Comparison of ENCODE assay signal across 19 cellular contexts in the genomic region with DNA sequence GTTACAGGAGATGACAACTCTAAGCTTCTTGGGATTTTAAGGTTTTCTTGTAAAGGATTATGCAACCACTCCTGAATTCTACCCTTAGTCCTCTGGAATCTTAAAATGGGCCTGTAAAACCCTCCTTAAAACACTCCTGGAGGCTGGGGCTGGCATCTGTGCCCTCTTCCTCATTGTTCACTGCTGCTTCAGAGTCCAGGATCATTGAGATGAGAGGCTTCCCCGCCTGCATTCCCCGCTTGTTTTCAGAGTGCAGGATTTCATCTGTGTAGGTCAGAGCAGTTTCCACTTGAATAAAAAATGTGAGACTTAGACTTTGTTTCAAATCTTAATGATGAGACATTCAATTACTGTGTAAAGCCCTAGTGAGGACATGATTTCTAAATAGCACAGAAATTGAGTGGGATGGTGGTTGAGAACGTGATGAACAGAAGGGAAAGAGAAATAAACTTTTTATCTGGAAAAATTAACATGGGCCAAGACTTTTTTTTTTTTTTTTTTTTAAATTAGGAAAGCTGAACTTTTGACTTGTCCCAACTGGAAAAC. TPM values are rescaled to one million over a fixed set of nuclear protein-coding genes. Genes with fewer than 3 reads are reported as not detected.
DNase-seq lines count a peak whose midpoint lies in the region; ATAC-seq and TF ChIP-seq lines count a peak whose summit lies in the region.
"Had no signal": no experiment of that assay in that cellular context is flagged by ENCODE, and none has a peak within 500 bp of the region (broad histone marks: within the 10 kb centered on the region; RNA-seq: fewer than 3 reads in every experiment).

No MANE protein-coding gene starts in this region.

- WGBS in heart right ventricle, 2 donors = 65 to 73% methylated on average over 3 of the region's 3 CpGs
- 40 to 50% methylated on average over 3 of the region's 3 CpGs for WGBS in aorta, 2 donors

- H3K27me3 ChIP-seq in heart right ventricle (no peaks in the 10 kb centered on the region), aorta (ENCODE audit: control insufficient read depth in 1 of 2, insufficient read depth in 2 of 2, low read length in 1 of 2) (peaks cover 0 to 2% of the 10 kb centered on the region in 2 donors)
- H3K27me3 ChIP-seq: Peyer's patch had no signal

- H3K36me3 Mint-ChIP-seq in nephron (ENCODE audit: low read depth) = peaks cover 27% of the 10 kb centered on the region

- peaks cover 22% of the 10 kb centered on the region for H3K4me1 Mint-ChIP-seq in nephron

- H3K4me3 ChIP-seq in heart right ventricle (no peak overlapping the region), fibroblast of the aortic adventitia (ENCODE audit: low read depth, low read length) (no peak overlapping the region), aorta (ENCODE audit: low read length in 2 of 2) (no peak overlapping the region)
- H3K4me3 ChIP-seq: A549, Peyer's patch had no signal

- TF ChIP-seq CTCF in heart right ventricle (IDR thresholded peaks at IDR 0.05) (no peak), fibroblast of the aortic adventitia (IDR thresholded peaks at IDR 0.05; ENCODE audit: insufficient read depth, low read length) (no peak), nephron (IDR thresholded peaks at IDR 0.05; ENCODE audit: unreplicated experiment in 3 of 3) (no peak)

- H3K36me3 ChIP-seq in heart right ventricle (peaks cover 0 to 30% (median 0%) of the 10 kb centered on the region in 9 donors), aorta (ENCODE audit: control insufficient read depth in 1 of 2, insufficient read depth in 2 of 2, low read length in 1 of 2) (peaks cover 2% of the 10 kb centered on the region in 2 donors)

- H3K9me3 Mint-ChIP-seq in nephron = no peaks in the 10 kb centered on the region
- H3K9me3 Mint-ChIP-seq: activated naive CD8-positive, alpha-beta T cell treated with anti-CD3 and anti-CD28 coated beads, Interleukin-2, amount 10 ng/mL, durations not matched to agents 7 days and 5 days; CD4-positive, alpha-beta memory T cell had no signal

- DNase-seq in Right ventricle myocardium inferior (ENCODE audit: missing footprints) (no peak), heart right ventricle (no peak), fibroblast of the aortic adventitia (ENCODE audit: low read depth) (peak; percentile 14), aorta (no peak)
- DNase-seq in activated CD8-positive, alpha-beta memory T cell treated with anti-CD3 and anti-CD28 coated beads for 24 hours = no peak
- no peak for DNase-seq in stimulated activated CD4-positive, alpha-beta T cell treated with anti-CD3 and anti-CD28 coated beads, Interleukin-12 subunit alpha, Interleukin-12 subunit beta, amount 100 ng/mL, for 4 hours
- DNase-seq: activated CD8-positive, alpha-beta memory T cell treated with anti-CD3 and anti-CD28 coated beads, Interleukin-2, amount 50 U/mL, for 4 hours; activated naive CD8-positive, alpha-beta T cell treated with anti-CD3 and anti-CD28 coated beads, Interleukin-2, amount 10 ng/mL, durations not matched to agents 7 days and 5 days; CD4-positive, alpha-beta memory T cell; EL; Kasumi-1; NCI-H1417 treated with DMSO at 0.1 percent for 48 hours; NCI-H526 treated with DMSO at 0.1 percent for 48 hours; Peyer's patch; stimulated activated CD8-positive, alpha-beta memory T cell treated with anti-CD3 and anti-CD28 coated beads, Interleukin-4, amount 100 ng/mL, for 48 hours had no signal

- ATAC-seq in Right ventricle myocardium inferior = peak; percentile 31
- no peak for ATAC-seq in heart right ventricle
- peak; percentile 49 for ATAC-seq in aorta (ENCODE audit: low FRiP score)
- ATAC-seq in GM18520 (IDR thresholded peaks at IDR 0.05; ENCODE audit: unreplicated experiment) = no peak
- ATAC-seq: A549 had no signal

- peaks cover 6% of the 10 kb centered on the region for H3K27me3 Mint-ChIP-seq in nephron (ENCODE audit: low read depth)
- H3K27me3 Mint-ChIP-seq: activated naive CD8-positive, alpha-beta T cell treated with anti-CD3 and anti-CD28 coated beads, Interleukin-2, amount 10 ng/mL, durations not matched to agents 7 days and 5 days; CD4-positive, alpha-beta memory T cell had no signal

- H3K4me3 Mint-ChIP-seq in nephron = no peak overlapping the region
- H3K4me3 Mint-ChIP-seq: activated naive CD8-positive, alpha-beta T cell treated with anti-CD3 and anti-CD28 coated beads, Interleukin-2, amount 10 ng/mL, durations not matched to agents 7 days and 5 days; CD4-positive, alpha-beta memory T cell had no signal

- H3K4me1 ChIP-seq in heart right ventricle (peaks cover 0 to 13% (median 6%) of the 10 kb centered on the region in 9 donors), aorta (ENCODE audit: control insufficient read depth in 1 of 2, insufficient read depth in 2 of 2, low read length in 2 of 2) (peaks cover 5% of the 10 kb centered on the region in 2 donors)
- H3K4me1 ChIP-seq: Peyer's patch had no signal

- intact Hi-C loops in Right ventricle myocardium inferior (cut with DNase I) = no loop called here
- intact Hi-C loops in heart right ventricle (cut with DNase I) = no loop called here
- intact Hi-C loops in aorta (cut with DNase I) = no loop called here

- H3K9me3 ChIP-seq in heart right ventricle = no peaks in the 10 kb centered on the region
- no peaks in the 10 kb centered on the region for H3K9me3 ChIP-seq in aorta (ENCODE audit: control insufficient read depth, low read length)
- H3K9me3 ChIP-seq: A549, Peyer's patch had no signal

- peak overlapping the region in 2 of 3 experiments; percentile 24 to 52 for H3K27ac Mint-ChIP-seq in nephron
- H3K27ac Mint-ChIP-seq: activated naive CD8-positive, alpha-beta T cell treated with anti-CD3 and anti-CD28 coated beads, Interleukin-2, amount 10 ng/mL, durations not matched to agents 7 days and 5 days had no signal

- H3K27ac ChIP-seq in heart right ventricle (peak overlapping the region in 2 of 10 donors; percentile 5 to 10), aorta (ENCODE audit: low read depth in 1 of 2, low read length in 2 of 2) (no peak overlapping the region)
- H3K27ac ChIP-seq: A549, HL-60 had no signal

RNA-seq across cellular contexts. Expression of gene PCSK5, which starts 40.4 kb away (rescaled TPM):
- 4.5 TPM for total RNA-seq in Right ventricle myocardium inferior
- 1 to 10 TPM; 3.3 to 8.3 (median 6.4) TPM for total RNA-seq in heart right ventricle
- polyA plus RNA-seq in heart right ventricle = 1 to 10 TPM; 1.8 to 1.9 TPM
- 2.2 and 3.6 TPM in 2 replicates for total RNA-seq in fibroblast of the aortic adventitia (ENCODE audit: low replicate concordance)
- 10 to 100 TPM; 37.5 to 47.5 TPM for total RNA-seq in aorta
- polyA plus RNA-seq in aorta = 1 to 10 TPM; 5.1 to 6.6 TPM

Comparison
In these comparisons a context has a peak if more than half of its experiments do, and no peak if none do; other contexts are left out.
1. ATAC-seq: peak in Right ventricle myocardium inferior (single experiment) and aorta (single experiment); none in heart right ventricle (0 of 8) and GM18520 (single experiment).